ENCODE assay signal across 17 cellular contexts in genomic region chr13:87923713-87924112, GRCh38.
"Had no signal": no experiment of that assay in that cellular context is flagged by ENCODE, and none has a peak within 500 bp of the region (broad histone marks: within the 10 kb centered on the region; RNA-seq: fewer than 3 reads in every experiment).

No MANE protein-coding gene starts in this region.

- DNase-seq: activated CD4-positive, alpha-beta T cell treated with anti-CD3 and anti-CD28 coated beads, Interleukin-2, amount 10 ng/mL, durations not matched to agents 24 days and 14 days; activated CD8-positive, alpha-beta T cell treated with anti-CD3 and anti-CD28 coated beads, Interleukin-2, amount 10 ng/mL, durations not matched to agents 7 days and 5 days; activated naive CD4-positive, alpha-beta T cell treated with Interleukin-2 at 50 U/mL for 16 hours; activated naive CD8-positive, alpha-beta T cell treated with anti-CD3 and anti-CD28 coated beads, Interleukin-2, amount 10 ng/mL, durations not matched to agents 7 days and 5 days; activated T-cell treated with anti-CD3 and anti-CD28 coated beads, Interleukin-2, amount 50 U/mL, for 24 hours; amygdala; dermis blood vessel endothelial cell; effector memory CD8-positive, alpha-beta T cell; esophagus squamous epithelium; heart right ventricle; left lung; mammary epithelial cell; stimulated activated CD4-positive, alpha-beta T cell treated with anti-CD3 and anti-CD28 coated beads, Interleukin-12 subunit alpha, Interleukin-12 subunit beta, amount 100 ng/mL, for 4 hours; stimulated activated CD4-positive, alpha-beta T cell treated with anti-CD3 and anti-CD28 coated beads, Interleukin-2, amount 100 ng/mL, for 24 hours; stimulated activated naive CD8-positive, alpha-beta T cell treated with anti-CD3 and anti-CD28 coated beads, Interleukin-15, Interleukin-2, amounts not matched to agents 100 U/mL and 50 U/mL, for 24 hours; substantia nigra; uterus had no signal
